ENCODE assay signal across 23 cellular contexts in the genomic region with DNA sequence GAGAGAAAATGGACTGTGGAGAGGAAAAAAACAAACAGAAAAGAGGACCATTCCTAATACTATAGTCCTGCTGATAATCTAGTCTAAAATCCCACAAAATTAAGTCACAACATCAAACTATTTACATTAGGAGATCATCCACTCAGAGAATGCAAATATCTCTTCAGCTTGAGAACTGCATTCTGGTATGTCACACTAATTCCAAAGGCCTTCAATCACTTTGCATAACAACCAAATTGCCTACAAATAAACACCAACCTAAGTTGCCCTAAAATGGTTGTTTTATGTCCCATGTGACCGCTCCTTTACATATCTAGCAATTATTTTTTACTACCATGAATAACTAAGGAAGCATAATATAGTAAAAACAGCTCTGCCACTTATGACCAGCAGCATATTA.
DNase-seq lines count a peak whose midpoint lies in the region; ATAC-seq, FAIRE-seq and TF ChIP-seq lines count a peak whose summit lies in the region.
"Had no signal": no experiment of that assay in that cellular context is flagged by ENCODE, and none has a peak within 500 bp of the region (broad histone marks: within the 10 kb centered on the region; RNA-seq: fewer than 3 reads in every experiment).

No MANE protein-coding gene starts in this region.

- TF ChIP-seq RAD21 in H1 (IDR thresholded peaks at IDR 0.05 in 1 of 2, conservative IDR thresholded peaks at IDR 0.05 in 1 of 2; ENCODE audit: low read depth in 2 of 2, low read length in 2 of 2): no peak

- no peak overlapping the region for H3K9ac ChIP-seq in H9 (ENCODE audit: extremely low read depth, insufficient read length, low read length)
- H3K9ac ChIP-seq in H1 (replicated peaks in 1 of 4; ENCODE audit: extremely low read depth in 1 of 4, low read depth in 3 of 4, low read length in 3 of 4): no peak overlapping the region
- no peak overlapping the region for H3K9ac ChIP-seq in neural progenitor cell
- H3K9ac ChIP-seq: KMS-11 had no signal

- H3K23me2 ChIP-seq in H9 (ENCODE audit: insufficient read length, low read depth, low read length, poor library complexity, severe bottlenecking): no peaks in the 10 kb centered on the region
- no peaks in the 10 kb centered on the region for H3K23me2 ChIP-seq in H1 (ENCODE audit: low read depth, low read length)

- H3K36me3 ChIP-seq in H1 (ENCODE audit: control insufficient read depth in 2 of 4, insufficient read depth in 4 of 4, low read length in 3 of 4) (no peaks in the 10 kb centered on the region), neural progenitor cell (no peaks in the 10 kb centered on the region)

- no peak overlapping the region for H2BK15ac ChIP-seq in H9 (ENCODE audit: low read depth, low read length)
- no peak overlapping the region for H2BK15ac ChIP-seq in H1 (ENCODE audit: low read length)

- no peak overlapping the region for H2AK5ac ChIP-seq in H9 (ENCODE audit: insufficient read length, low read length)
- H2AK5ac ChIP-seq in H1 (ENCODE audit: low read depth, low read length): no peak overlapping the region

- H3K27me3 Mint-ChIP-seq in H9 (ENCODE audit: low read depth) (no peaks in the 10 kb centered on the region), neural progenitor cell (ENCODE audit: insufficient read depth, low read depth) (no peaks in the 10 kb centered on the region)
- H3K27me3 Mint-ChIP-seq in activated naive CD8-positive, alpha-beta T cell treated with anti-CD3 and anti-CD28 coated beads, Interleukin-2, amount 50 U/mL, for 24 hours: no peaks in the 10 kb centered on the region
- H3K27me3 Mint-ChIP-seq: T-cell had no signal

- TF ChIP-seq CTCF in H9 (conservative IDR thresholded peaks at IDR 0.05): no peak
- no peak for TF ChIP-seq CTCF in H1 (IDR thresholded peaks at IDR 0.05; ENCODE audit: control extremely low read depth in 1 of 3, insufficient read depth in 1 of 3, low read depth in 1 of 3, low read length in 3 of 3)
- no peak for TF ChIP-seq CTCF in neural progenitor cell (IDR thresholded peaks at IDR 0.05)

- peak; percentile 86 for FAIRE-seq in H1 (lab: Jason Lieb, UNC)
- FAIRE-seq: G401.6, HepG2 had no signal

- H3K4ac ChIP-seq in H9 (ENCODE audit: low read depth, low read length) (no peak overlapping the region), H1 (replicated peaks; ENCODE audit: insufficient read length, low read depth, low read length) (no peak overlapping the region)

- CTCF ChIA-PET in H1 (lab: Charles Lee; ENCODE audit: partially characterized antibody): interaction anchor here (0.8 to 1.5 kb wide), 2 partner anchors 35 to 709 kb away, joined by 3 read pairs; no protein-coding TSS in a partner anchor

- H3K18ac ChIP-seq in H9 (ENCODE audit: insufficient read length, low read depth, low read length) (no peak overlapping the region), H1 (ENCODE audit: extremely low read depth, low read length) (no peak overlapping the region)

- no peak for TF ChIP-seq EP300 in H1 (IDR thresholded peaks at IDR 0.05; ENCODE audit: borderline replicate concordance in 1 of 2, low read depth in 2 of 2, low read length in 2 of 2)

- H3K79me1 ChIP-seq in H9 (ENCODE audit: insufficient read depth, low read depth, low read length, poor library complexity, severe bottlenecking) (no peaks in the 10 kb centered on the region), H1 (ENCODE audit: low read depth, low read length) (no peaks in the 10 kb centered on the region)

- H2BK20ac ChIP-seq in H9 (ENCODE audit: low read depth, low read length, poor library complexity, severe bottlenecking): no peak overlapping the region
- no peak overlapping the region for H2BK20ac ChIP-seq in H1 (ENCODE audit: low read length)

- no peak overlapping the region for H4K91ac ChIP-seq in H9 (ENCODE audit: insufficient read length, low read depth, low read length)
- no peak overlapping the region for H4K91ac ChIP-seq in H1 (replicated peaks; ENCODE audit: insufficient read length, low read length)

- no peak overlapping the region; a peak in 1 of 8 replicates for H3K4me3 ChIP-seq in H1 (ENCODE audit: extremely low read depth in 1 of 4, insufficient read depth in 2 of 4, low read depth in 3 of 4, low read length in 4 of 4)
- no peak overlapping the region for H3K4me3 ChIP-seq in neural progenitor cell

- no peak for DNase-seq in H9
- peak; percentile 91 to 94 for DNase-seq in NCI-H526 (lab: John Stamatoyannopoulos, UW)
- DNase-seq in H1 (ENCODE audit: low read depth in 1 of 2, low spot score in 2 of 2): no peak
- DNase-seq in neural progenitor cell (ENCODE audit: low spot score): no peak
- DNase-seq in NCI-H1105 treated with DMSO at 0.1 percent for 48 hours (lab: John Stamatoyannopoulos, UW): no peak
- no peak for DNase-seq in iPS-NIHi11 (ENCODE audit: low spot score)
- DNase-seq in activated naive CD8-positive, alpha-beta T cell treated with anti-CD3 and anti-CD28 coated beads, Interleukin-2, amount 50 U/mL, for 24 hours: no peak
- DNase-seq: AML-193, DMS79 treated with DMSO at 0.1 percent for 48 hours, HCEC 1CT, MV-4-11, NCI-H1436 treated with DMSO at 0.1 percent for 48 hours, NCI-H2171 treated with DMSO at 0.1 percent for 48 hours, NCI-H446, PC-3, SIG-M5, T-cell had no signal

- H2AFZ ChIP-seq in H9 (ENCODE audit: low read length) (no peak overlapping the region), H1 (ENCODE audit: low read length) (no peak overlapping the region), neural progenitor cell (replicated peaks) (peak overlapping the region; percentile 29)

- ATAC-seq in activated naive CD8-positive, alpha-beta T cell treated with anti-CD3 and anti-CD28 coated beads, Interleukin-2, amount 50 U/mL, for 24 hours: no peak
- ATAC-seq: HepG2, PC-3, SK-N-SH treated with all-trans-retinoic acid at 6 μM for 48 hours, T-cell had no signal

- H4K8ac ChIP-seq in H9 (replicated peaks; ENCODE audit: insufficient read length, low read depth, low read length) (no peak overlapping the region), H1 (ENCODE audit: extremely low read depth, insufficient read depth, low read length) (no peak overlapping the region)

- H2BK5ac ChIP-seq in H9 (ENCODE audit: insufficient read length, low read length) (no peak overlapping the region), H1 (ENCODE audit: low read depth, low read length) (no peak overlapping the region)

- H3K79me2 ChIP-seq in H9 (ENCODE audit: insufficient read depth, low read length) (no peaks in the 10 kb centered on the region), H1 (ENCODE audit: control insufficient read depth in 1 of 2, insufficient read depth in 2 of 2, low read length in 2 of 2) (0 out of 4 replicates have a peak, but pooled peaks cover 0 to 2% of the 10 kb centered on the region in 2 experiments), neural progenitor cell (ENCODE audit: low read depth) (no peaks in the 10 kb centered on the region)

- no peak overlapping the region for H3K56ac ChIP-seq in H9 (ENCODE audit: insufficient read length, low read depth, low read length)
- no peak overlapping the region for H3K56ac ChIP-seq in H1 (replicated peaks; ENCODE audit: insufficient read length, low read depth, low read length)

- peaks cover 4% of the 10 kb centered on the region; the same call in 1 of the 2 replicates for H3K4me1 ChIP-seq in H9 (ENCODE audit: insufficient read depth, low read length)
- peaks cover 0 to 19% (median 10%) of the 10 kb centered on the region in 4 experiments; a peak in 6 of 7 replicates for H3K4me1 ChIP-seq in H1 (replicated peaks in 1 of 4; ENCODE audit: control insufficient read depth in 3 of 4, insufficient read depth in 4 of 4, low read length in 3 of 4)
- peaks cover 10% of the 10 kb centered on the region for H3K4me1 ChIP-seq in neural progenitor cell

- H3F3A ChIP-seq in neural progenitor cell (ENCODE audit: low read depth): no peaks in the 10 kb centered on the region

- no peak overlapping the region for H4K5ac ChIP-seq in H9 (ENCODE audit: insufficient read length, low read depth, low read length)
- H4K5ac ChIP-seq in H1 (ENCODE audit: insufficient read length, low read depth, low read length): no peak overlapping the region

- H3K14ac ChIP-seq in H9 (ENCODE audit: insufficient read depth, low read length): no peak overlapping the region
- H3K14ac ChIP-seq in H1 (ENCODE audit: insufficient read length): no peak overlapping the region

- no peak overlapping the region for H3K23ac ChIP-seq in H9 (ENCODE audit: insufficient read length, low read depth, low read length)
- no peak overlapping the region for H3K23ac ChIP-seq in H1 (ENCODE audit: insufficient read length)

- H3K27ac ChIP-seq in H9 (ENCODE audit: insufficient read length, low read depth, low read length): no peak overlapping the region
- H3K27ac ChIP-seq in H1 (ENCODE audit: low read depth, low read length): no peak overlapping the region
- no peak overlapping the region for H3K27ac ChIP-seq in neural progenitor cell
- H3K27ac ChIP-seq: C4-2B, KMS-11, RWPE1 had no signal

- H3K4me2 ChIP-seq in H9 (ENCODE audit: insufficient read depth, insufficient read length, low read length) (no peak overlapping the region), H1 (ENCODE audit: insufficient read depth in 1 of 2, low read depth in 2 of 2, low read length in 2 of 2) (0 out of 4 replicates have a peak overlapping the region, but pooled peaks of 1 of the 2 experiments have one; percentile 12), neural progenitor cell (no peak overlapping the region)
- H3K4me2 ChIP-seq: KMS-11 had no signal

- H3K9me3 Mint-ChIP-seq in H9 (no peaks in the 10 kb centered on the region), neural progenitor cell (no peaks in the 10 kb centered on the region)
- peaks cover 3% of the 10 kb centered on the region for H3K9me3 Mint-ChIP-seq in activated naive CD8-positive, alpha-beta T cell treated with anti-CD3 and anti-CD28 coated beads, Interleukin-2, amount 50 U/mL, for 24 hours

- no peaks in the 10 kb centered on the region for H3K27me3 ChIP-seq in H9 (ENCODE audit: insufficient read depth, low read length)
- H3K27me3 ChIP-seq in H1 (replicated peaks in 1 of 4; ENCODE audit: control insufficient read depth in 3 of 4, extremely low read depth in 1 of 4, insufficient read depth in 3 of 4, low read length in 3 of 4): no peaks in the 10 kb centered on the region
- no peaks in the 10 kb centered on the region for H3K27me3 ChIP-seq in neural progenitor cell

- H3K36me3 Mint-ChIP-seq in H9 (ENCODE audit: insufficient read depth in 1 of 3, low read depth in 3 of 3): no peaks in the 10 kb centered on the region
- no peaks in the 10 kb centered on the region for H3K36me3 Mint-ChIP-seq in neural progenitor cell
- H3K36me3 Mint-ChIP-seq in activated naive CD8-positive, alpha-beta T cell treated with anti-CD3 and anti-CD28 coated beads, Interleukin-2, amount 50 U/mL, for 24 hours (ENCODE audit: low read depth): no peaks in the 10 kb centered on the region
- H3K36me3 Mint-ChIP-seq: T-cell had no signal

- no peaks in the 10 kb centered on the region for H4K20me1 ChIP-seq in H9 (ENCODE audit: control insufficient read depth, insufficient read depth, insufficient read length)
- no peaks in the 10 kb centered on the region for H4K20me1 ChIP-seq in H1 (replicated peaks in 1 of 2; ENCODE audit: control insufficient read depth in 1 of 2, insufficient read depth in 2 of 2, low read length in 2 of 2)
- no peaks in the 10 kb centered on the region for H4K20me1 ChIP-seq in neural progenitor cell (ENCODE audit: low read depth)

- POLR2A ChIA-PET in H1 (lab: Charles Lee; ENCODE audit: partially characterized antibody): no interaction called here

- H2BK12ac ChIP-seq in H9 (ENCODE audit: insufficient read length, low read depth, low read length) (no peak overlapping the region), H1 (ENCODE audit: low read depth, low read length) (no peak overlapping the region; the same call in 1 of the 2 replicates)

- H2BK120ac ChIP-seq in H9 (ENCODE audit: low read depth, low read length, poor library complexity, severe bottlenecking) (no peak overlapping the region), H1 (replicated peaks; ENCODE audit: low read depth, low read length) (no peak overlapping the region)

- H3K9me3 ChIP-seq in H9 (ENCODE audit: control insufficient read depth, low read depth, low read length): no peaks in the 10 kb centered on the region
- H3K9me3 ChIP-seq in H1 (ENCODE audit: insufficient read depth in 2 of 2, low read depth in 1 of 2, low read length in 1 of 2): no peaks in the 10 kb centered on the region
- no peaks in the 10 kb centered on the region for H3K9me3 ChIP-seq in neural progenitor cell (ENCODE audit: low read depth)

- no peak overlapping the region for H3T11ph ChIP-seq in H9 (ENCODE audit: low read length)

- no CpG with 5 or more reads among the region's 1 CpG for WGBS in H9 (ENCODE audit: extremely low coverage, insufficient read length, low lambda C conversion rate)
- WGBS in H1 (ENCODE audit: extremely low coverage in 1 of 2, insufficient coverage in 1 of 2, insufficient read length in 1 of 2, insufficient replicate concordance in 2 of 2, low coverage in 1 of 2, low lambda C conversion rate in 2 of 2, missing lambda C conversion rate in 1 of 2), 2 experiments: 79% methylated on average over 1 of the region's 1 CpG; no CpG with 5 or more reads in 1 of the 2 experiments

- no peak for TF ChIP-seq POLR2A in H1 (IDR thresholded peaks at IDR 0.05; ENCODE audit: control extremely low read depth in 1 of 2, low read depth in 2 of 2, low read length in 2 of 2)

- H3K27ac Mint-ChIP-seq in H9: peak overlapping the region; percentile 70 to 84 (median 80); a peak in 5 of 7 replicates
- no peak overlapping the region for H3K27ac Mint-ChIP-seq in neural progenitor cell
- H3K27ac Mint-ChIP-seq in activated naive CD8-positive, alpha-beta T cell treated with anti-CD3 and anti-CD28 coated beads, Interleukin-2, amount 50 U/mL, for 24 hours: no peak overlapping the region
- H3K27ac Mint-ChIP-seq: T-cell had no signal

- H3K4me3 Mint-ChIP-seq in H9: no peak overlapping the region
- H3K4me3 Mint-ChIP-seq in neural progenitor cell: no peak overlapping the region
- H3K4me3 Mint-ChIP-seq in activated naive CD8-positive, alpha-beta T cell treated with anti-CD3 and anti-CD28 coated beads, Interleukin-2, amount 50 U/mL, for 24 hours: no peak overlapping the region
- H3K4me3 Mint-ChIP-seq: T-cell had no signal

- H3K4me1 Mint-ChIP-seq in H9 (peaks cover 51 to 71% of the 10 kb centered on the region in 2 experiments), neural progenitor cell (peaks cover 4% of the 10 kb centered on the region)
- no peaks in the 10 kb centered on the region for H3K4me1 Mint-ChIP-seq in activated naive CD8-positive, alpha-beta T cell treated with anti-CD3 and anti-CD28 coated beads, Interleukin-2, amount 50 U/mL, for 24 hours
- H3K4me1 Mint-ChIP-seq: T-cell had no signal

Comparison
In these comparisons a context has a peak if more than half of its experiments do, and no peak if none do; other contexts are left out.
1. DNase-seq: peak in NCI-H526 (2 of 2); none in H9 (single experiment), H1 (0 of 2), neural progenitor cell (single experiment), NCI-H1105 treated with DMSO at 0.1 percent for 48 hours (single experiment), iPS-NIHi11 (single experiment) and activated naive CD8-positive, alpha-beta T cell treated with anti-CD3 and anti-CD28 coated beads, Interleukin-2, amount 50 U/mL, for 24 hours (single experiment).
2. H3K27ac Mint-ChIP-seq: peak in H9 (3 of 3); none in neural progenitor cell (single experiment) and activated naive CD8-positive, alpha-beta T cell treated with anti-CD3 and anti-CD28 coated beads, Interleukin-2, amount 50 U/mL, for 24 hours (single experiment).